In the genomic region with DNA sequence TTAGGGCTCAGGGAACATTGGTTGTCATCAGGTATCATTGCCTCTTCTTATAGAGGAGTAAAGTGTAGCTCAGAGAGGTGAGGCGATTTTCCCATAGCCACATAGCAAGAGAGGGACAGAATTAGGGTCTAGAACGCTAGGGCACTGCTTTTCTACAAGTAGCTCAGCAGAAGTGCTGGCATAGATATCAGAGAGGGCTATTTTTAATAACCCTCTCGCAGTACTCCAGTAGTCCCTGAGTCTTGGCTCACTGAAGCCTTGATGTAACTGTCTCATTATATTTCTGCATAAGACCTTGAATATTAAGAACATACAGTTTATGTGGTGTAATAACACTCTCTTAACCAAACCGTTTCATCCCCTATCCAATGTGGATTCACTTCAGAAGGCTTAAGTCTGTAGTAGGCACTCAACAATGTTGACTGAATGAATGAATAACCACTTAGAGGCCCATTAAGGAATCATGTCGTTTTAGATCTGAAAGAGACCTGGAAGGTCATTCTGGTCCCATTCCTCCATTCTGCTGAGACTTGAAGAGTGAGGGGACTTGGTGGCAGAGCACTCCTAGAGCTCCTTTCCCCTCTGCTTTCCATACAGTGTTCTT, we compare ENCODE assay signal across 1 cellular context.
TF ChIP-seq lines count a peak whose summit lies in the region.

No MANE protein-coding gene starts in this region.

TF ChIP-seq in HepG2, 621 proteins besides CTCF, POLR2A, EP300 and RAD21:
- TF ChIP-seq SRSF9 (IDR thresholded peaks at IDR 0.05; ENCODE audit: borderline replicate concordance, insufficient read depth, low read depth, low read length, poor library complexity, severe bottlenecking) (no peak), SALL1 (CRISPR knock-in tag; IDR thresholded peaks at IDR 0.05) (no peak), NFE2L1 (CRISPR knock-in tag; IDR thresholded peaks at IDR 0.05; ENCODE audit: borderline replicate concordance) (no peak), CBFB (CRISPR knock-in tag; IDR thresholded peaks at IDR 0.05) (no peak), SOX6 (IDR thresholded peaks at IDR 0.05) (no peak), SOX6 (CRISPR knock-in tag; IDR thresholded peaks at IDR 0.05) (no peak), EED (CRISPR knock-in tag; IDR thresholded peaks at IDR 0.05) (no peak), ZNF451 (CRISPR knock-in tag; IDR thresholded peaks at IDR 0.05) (no peak), ZNF598 (CRISPR knock-in tag; IDR thresholded peaks at IDR 0.05; ENCODE audit: borderline replicate concordance) (no peak)
- TF ChIP-seq, protein P1, sequence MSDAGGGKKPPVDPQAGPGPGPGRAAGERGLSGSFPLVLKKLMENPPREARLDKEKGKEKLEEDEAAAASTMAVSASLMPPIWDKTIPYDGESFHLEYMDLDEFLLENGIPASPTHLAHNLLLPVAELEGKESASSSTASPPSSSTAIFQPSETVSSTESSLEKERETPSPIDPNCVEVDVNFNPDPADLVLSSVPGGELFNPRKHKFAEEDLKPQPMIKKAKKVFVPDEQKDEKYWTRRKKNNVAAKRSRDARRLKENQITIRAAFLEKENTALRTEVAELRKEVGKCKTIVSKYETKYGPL (CRISPR knock-in tag; IDR thresholded peaks at IDR 0.05), result no peak
- TF ChIP-seq, protein P2, sequence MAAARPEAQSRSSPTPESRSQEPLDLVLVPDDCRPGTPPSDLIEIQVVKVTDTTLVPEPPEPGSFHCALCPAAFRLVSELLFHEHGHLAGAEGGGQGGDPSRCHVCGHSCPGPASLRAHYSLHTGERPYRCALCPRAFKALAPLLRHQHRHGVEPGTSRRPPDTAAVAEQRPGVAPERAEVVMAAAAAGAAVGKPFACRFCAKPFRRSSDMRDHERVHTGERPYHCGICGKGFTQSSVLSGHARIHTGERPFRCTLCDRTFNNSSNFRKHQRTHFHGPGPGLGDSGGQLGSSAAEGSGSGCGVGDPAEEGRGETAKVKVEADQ (CRISPR knock-in tag; IDR thresholded peaks at IDR 0.05; ENCODE audit: borderline replicate concordance), result no peak
